In genomic region chr14:24439830-24440605, GRCh38 we compare ENCODE assay signal across 12 cellular contexts. TPM values are rescaled to one million over a fixed set of nuclear protein-coding genes. Genes with fewer than 3 reads are reported as not detected.
A peak's percentile ranks its signal among the peaks of the same experiment; 100 is the strongest.
DNase-seq lines count a peak whose midpoint lies in the region; ATAC-seq and TF ChIP-seq lines count a peak whose summit lies in the region.
"Had no signal": no experiment of that assay in that cellular context is flagged by ENCODE, and none has a peak within 500 bp of the region (broad histone marks: within the 10 kb centered on the region; RNA-seq: fewer than 3 reads in every experiment).

No MANE protein-coding gene starts in this region.

- H3K4me1 Mint-ChIP-seq in stimulated activated effector memory CD8-positive, alpha-beta T cell treated with anti-CD3 and anti-CD28 coated beads, Interleukin-12 subunit alpha, Interleukin-12 subunit beta, amount 100 ng/mL, for 72 hours = peaks cover 82% of the 10 kb centered on the region

- peak overlapping the region; percentile 21 for H3K4me3 Mint-ChIP-seq in stimulated activated effector memory CD8-positive, alpha-beta T cell treated with anti-CD3 and anti-CD28 coated beads, Interleukin-12 subunit alpha, Interleukin-12 subunit beta, amount 100 ng/mL, for 72 hours

- DNase-seq in activated naive CD4-positive, alpha-beta T cell treated with anti-CD3 and anti-CD28 coated beads, Interleukin-2, amount 50 U/mL, for 72 hours (ENCODE audit: low spot score in 2 of 2) = no peak
- DNase-seq in activated naive CD4-positive, alpha-beta T cell treated with Interleukin-2 at 50 U/mL for 16 hours = no peak
- DNase-seq in erythroblast (lab: John Stamatoyannopoulos, UW) (no peak), NCI-H2081 (lab: John Stamatoyannopoulos, UW) (no peak), DMS 273 treated with DMSO at 0.1 percent for 48 hours (lab: John Stamatoyannopoulos, UW) (no peak)
- no peak for DNase-seq in stimulated activated effector memory CD8-positive, alpha-beta T cell treated with anti-CD3 and anti-CD28 coated beads, Interleukin-12 subunit alpha, Interleukin-12 subunit beta, amount 100 ng/mL, for 72 hours (ENCODE audit: low spot score in 2 of 2)
- DNase-seq: activated naive CD8-positive, alpha-beta T cell treated with anti-CD3 and anti-CD28 coated beads, Interleukin-2, amount 10 ng/mL, durations not matched to agents 7 days and 5 days; effector CD4-positive, alpha-beta T cell; left lung had no signal

- peak; percentile 13; the same call in 1 of the 2 replicates for TF ChIP-seq POLR2A in Raji (IDR thresholded peaks at IDR 0.05; ENCODE audit: insufficient read depth, low read depth, low read length)
- peak; percentile 36 for TF ChIP-seq POLR2A in erythroblast (IDR thresholded peaks at IDR 0.05; ENCODE audit: low read length)

- peak overlapping the region; percentile 98 to 100 for H3K27ac Mint-ChIP-seq in activated naive CD4-positive, alpha-beta T cell treated with anti-CD3 and anti-CD28 coated beads, Interleukin-2, amount 50 U/mL, for 72 hours
- H3K27ac Mint-ChIP-seq in stimulated activated effector memory CD8-positive, alpha-beta T cell treated with anti-CD3 and anti-CD28 coated beads, Interleukin-12 subunit alpha, Interleukin-12 subunit beta, amount 100 ng/mL, for 72 hours = peak overlapping the region; percentile 97

- peaks cover 30 to 54% of the 10 kb centered on the region in 2 donors for H3K36me3 Mint-ChIP-seq in activated naive CD4-positive, alpha-beta T cell treated with anti-CD3 and anti-CD28 coated beads, Interleukin-2, amount 50 U/mL, for 72 hours
- peaks cover 84% of the 10 kb centered on the region for H3K36me3 Mint-ChIP-seq in stimulated activated effector memory CD8-positive, alpha-beta T cell treated with anti-CD3 and anti-CD28 coated beads, Interleukin-12 subunit alpha, Interleukin-12 subunit beta, amount 100 ng/mL, for 72 hours

- ATAC-seq in activated naive CD4-positive, alpha-beta T cell treated with anti-CD3 and anti-CD28 coated beads, Interleukin-2, amount 50 U/mL, for 72 hours = no peak
- no peak for ATAC-seq in stimulated activated effector memory CD8-positive, alpha-beta T cell treated with anti-CD3 and anti-CD28 coated beads, Interleukin-12 subunit alpha, Interleukin-12 subunit beta, amount 100 ng/mL, for 72 hours
- no peak for ATAC-seq in GM18867 (IDR thresholded peaks at IDR 0.05; ENCODE audit: unreplicated experiment)
- ATAC-seq: left lung, SK-N-SH treated with all-trans-retinoic acid at 6 μM for 48 hours had no signal

- no peaks in the 10 kb centered on the region for H3K9me3 Mint-ChIP-seq in activated naive CD4-positive, alpha-beta T cell treated with anti-CD3 and anti-CD28 coated beads, Interleukin-2, amount 50 U/mL, for 72 hours
- H3K9me3 Mint-ChIP-seq in stimulated activated effector memory CD8-positive, alpha-beta T cell treated with anti-CD3 and anti-CD28 coated beads, Interleukin-12 subunit alpha, Interleukin-12 subunit beta, amount 100 ng/mL, for 72 hours = no peaks in the 10 kb centered on the region
- H3K9me3 Mint-ChIP-seq: activated naive CD8-positive, alpha-beta T cell treated with anti-CD3 and anti-CD28 coated beads, Interleukin-2, amount 10 ng/mL, durations not matched to agents 7 days and 5 days had no signal

RNA-seq across cellular contexts. Expression of gene SDR39U1, which starts 2.6 kb away (rescaled TPM):
- 10 to 100 TPM; 50.6 to 72.3 TPM for total RNA-seq in activated naive CD4-positive, alpha-beta T cell treated with anti-CD3 and anti-CD28 coated beads, Interleukin-2, amount 50 U/mL, for 72 hours

RNA-seq across cellular contexts. Expression of gene KHNYN, which starts 10.3 kb away (rescaled TPM):
- total RNA-seq in activated naive CD4-positive, alpha-beta T cell treated with anti-CD3 and anti-CD28 coated beads, Interleukin-2, amount 50 U/mL, for 72 hours = 10 to 100 TPM; 70.1 to 70.6 TPM

RNA-seq across cellular contexts. Expression of gene CBLN3, which starts 10.6 kb away (rescaled TPM):
- total RNA-seq in activated naive CD4-positive, alpha-beta T cell treated with anti-CD3 and anti-CD28 coated beads, Interleukin-2, amount 50 U/mL, for 72 hours = 10 to 100 TPM in 1 of 2 donors, 1 to 10 TPM in 1; 6.5 to 20.1 TPM

RNA-seq across cellular contexts. Expression of gene NYNRIN, which starts 41.2 kb away (rescaled TPM):
- total RNA-seq in activated naive CD4-positive, alpha-beta T cell treated with anti-CD3 and anti-CD28 coated beads, Interleukin-2, amount 50 U/mL, for 72 hours = under 1 TPM; 0.02 to 0.14 TPM
